ENCODE assay signal across 23 cellular contexts in the genomic region with DNA sequence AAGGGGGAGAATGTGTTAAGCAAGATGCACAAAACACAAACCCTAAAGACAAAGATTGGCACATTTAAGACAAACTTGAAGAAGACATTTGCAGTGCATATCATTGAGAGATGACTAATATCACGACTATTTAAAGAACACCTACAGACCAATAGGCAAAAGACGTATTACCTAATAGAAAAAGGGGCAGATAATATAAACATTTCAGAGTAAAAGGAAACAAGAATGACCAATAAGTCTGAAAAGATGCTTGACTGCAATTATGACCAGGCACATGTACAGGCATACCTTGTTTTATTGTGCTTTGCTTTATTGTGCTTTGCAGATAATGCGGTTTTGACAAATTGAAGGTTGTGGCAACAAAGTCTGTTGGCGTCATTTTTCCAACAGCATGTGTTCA. TPM values are rescaled to one million over a fixed set of nuclear protein-coding genes. Genes with fewer than 3 reads are reported as not detected.
DNase-seq lines count a peak whose midpoint lies in the region; ATAC-seq, FAIRE-seq and TF ChIP-seq lines count a peak whose summit lies in the region.
"Had no signal": no experiment of that assay in that cellular context is flagged by ENCODE, and none has a peak within 500 bp of the region (broad histone marks: within the 10 kb centered on the region; RNA-seq: fewer than 3 reads in every experiment).

No MANE protein-coding gene starts in this region.

- H3K4me1 Mint-ChIP-seq in Caco-2 (ENCODE audit: low read depth, unreplicated experiment) = peaks cover 27% of the 10 kb centered on the region

- POLR2A ChIA-PET in Caco-2 (lab: Charles Lee) = no interaction called here
- POLR2A ChIA-PET in RWPE1 (lab: Yijun Ruan, JAX; ENCODE audit: low non-redundant PET) = no interaction called here

- TF ChIP-seq CTCF in Caco-2 (IDR thresholded peaks at IDR 0.05; ENCODE audit: insufficient read depth in 1 of 2, low read depth in 1 of 2, low read length in 1 of 2, severe bottlenecking in 1 of 2, unreplicated experiment in 1 of 2) (no peak), RWPE1 (conservative IDR thresholded peaks at IDR 0.05; ENCODE audit: low read depth) (no peak), bronchial epithelial cell (IDR thresholded peaks at IDR 0.05; ENCODE audit: insufficient read depth, low read length, severe bottlenecking) (no peak)

- H3K4me3 ChIP-seq in Caco-2 (ENCODE audit: low read depth, low read length) (no peak overlapping the region), bronchial epithelial cell (ENCODE audit: low read depth, low read length) (no peak overlapping the region)
- H3K4me3 ChIP-seq: A549, SJCRH30 had no signal

- peak overlapping the region; percentile 10 for H3K27ac Mint-ChIP-seq in Caco-2 (ENCODE audit: unreplicated experiment)
- H3K27ac Mint-ChIP-seq: B cell, CD14-positive monocyte, IgD-negative memory B cell, T-cell had no signal

- FAIRE-seq in bronchial epithelial cell (lab: Jason Lieb, UNC) = no peak
- FAIRE-seq in GM12892 (lab: Jason Lieb, UNC) = no peak
- FAIRE-seq: A549, GM19239 had no signal

- H3K4me3 Mint-ChIP-seq in Caco-2 (ENCODE audit: unreplicated experiment) = no peak overlapping the region
- H3K4me3 Mint-ChIP-seq: B cell, CD14-positive monocyte, T-cell had no signal

- ATAC-seq in GM21423 (IDR thresholded peaks at IDR 0.05; ENCODE audit: unreplicated experiment) = no peak
- ATAC-seq: A549, T-cell had no signal

- H3K36me3 Mint-ChIP-seq in Caco-2 (ENCODE audit: insufficient read depth, unreplicated experiment) = peaks cover 6% of the 10 kb centered on the region

- no peaks in the 10 kb centered on the region for H3K9me3 ChIP-seq in Caco-2
- H3K9me3 ChIP-seq: A549, SJCRH30 had no signal

- no TSS peak for BruUV-seq in Caco-2 (replicated peaks; lab: Mats Ljungman, UMichigan)

- H3K27me3 ChIP-seq in Caco-2 (replicated peaks; ENCODE audit: control insufficient read depth, insufficient read depth, low read length) (no peaks in the 10 kb centered on the region), bronchial epithelial cell (ENCODE audit: control insufficient read depth, insufficient read depth, low read length) (no peaks in the 10 kb centered on the region)
- H3K27me3 ChIP-seq: SJCRH30 had no signal

- no peaks in the 10 kb centered on the region for H3K27me3 Mint-ChIP-seq in Caco-2 (ENCODE audit: insufficient read depth, unreplicated experiment)
- H3K27me3 Mint-ChIP-seq: B cell, IgD-negative memory B cell, T-cell had no signal

- DNase-seq in Caco-2 (no peak), HCEC 1CT (peak; percentile 20), RWPE1 (ENCODE audit: low spot score) (peak; percentile 52), bronchial epithelial cell (ENCODE audit: low read depth) (peak; percentile 47), GM12892 (ENCODE audit: insufficient read length) (no peak), hepatic stellate cell (ENCODE audit: low spot score) (no peak)
- DNase-seq in effector CD8-positive, alpha-beta T cell (lab: John Stamatoyannopoulos, UW) = no peak
- DNase-seq: DND-41; H7; MM.1S; NCI-H1048; NCI-H1417 treated with DMSO at 0.1 percent for 48 hours; NCI-H187; NCI-H510A; NK-92 treated with Interleukin-12 subunit alpha and Interleukin-12 subunit beta, amount 100 ng/mL, for 24 hours; SJCRH30; T-cell had no signal

- intact Hi-C loops in Caco-2 (cut with micrococcal nuclease; ENCODE audit: unreplicated experiment) = no loop called here

- CTCF ChIA-PET in Caco-2 (lab: Charles Lee) = no interaction called here
- CTCF ChIA-PET in RWPE1 (lab: Yijun Ruan, JAX) = no interaction called here

- peaks cover 17% of the 10 kb centered on the region for H3K4me1 ChIP-seq in Caco-2

- H3K9me3 Mint-ChIP-seq in Caco-2 (ENCODE audit: unreplicated experiment) = no peaks in the 10 kb centered on the region
- H3K9me3 Mint-ChIP-seq: CD14-positive monocyte, IgD-negative memory B cell, T-cell had no signal

- no peaks in the 10 kb centered on the region for H3K36me3 ChIP-seq in Caco-2 (ENCODE audit: control insufficient read depth, insufficient read depth, low read length)
- peaks cover 2% of the 10 kb centered on the region for H3K36me3 ChIP-seq in bronchial epithelial cell (ENCODE audit: control insufficient read depth, insufficient read depth, low read length)

- H3K27ac ChIP-seq in RWPE1 = no peak overlapping the region
- H3K27ac ChIP-seq: A549, SJCRH30 had no signal

- TF ChIP-seq POLR2A in GM12892 (IDR thresholded peaks at IDR 0.05; ENCODE audit: low read depth, low read length) = no peak

RNA-seq across cellular contexts. Expression of gene HACD3, which starts 4.9 kb away (rescaled TPM):
- total RNA-seq in Caco-2 (2022) (118 and 127 TPM in 2 replicates), bronchial epithelial cell (29.2 and 60.8 TPM in 2 replicates)
- polyA plus RNA-seq in GM12892 (2012; ENCODE audit: missing spikeins) = 32.2 TPM

RNA-seq across cellular contexts. Expression of gene DPP8, which starts 17.7 kb away (rescaled TPM):
- total RNA-seq in Caco-2 (2022) (22.9 and 23.4 TPM in 2 replicates), bronchial epithelial cell (28.4 and 41.9 TPM in 2 replicates)
- polyA plus RNA-seq in GM12892 (2012; ENCODE audit: missing spikeins) = 13.8 TPM

Comparison
In these comparisons a context has a peak if more than half of its experiments do, and no peak if none do; other contexts are left out.
1. DNase-seq: peak in HCEC 1CT (single experiment), RWPE1 (single experiment) and bronchial epithelial cell (single experiment); none in Caco-2 (0 of 2), GM12892 (single experiment), effector CD8-positive, alpha-beta T cell (single experiment) and hepatic stellate cell (single experiment).